ENCODE assay signal across 11 cellular contexts in the genomic region with DNA sequence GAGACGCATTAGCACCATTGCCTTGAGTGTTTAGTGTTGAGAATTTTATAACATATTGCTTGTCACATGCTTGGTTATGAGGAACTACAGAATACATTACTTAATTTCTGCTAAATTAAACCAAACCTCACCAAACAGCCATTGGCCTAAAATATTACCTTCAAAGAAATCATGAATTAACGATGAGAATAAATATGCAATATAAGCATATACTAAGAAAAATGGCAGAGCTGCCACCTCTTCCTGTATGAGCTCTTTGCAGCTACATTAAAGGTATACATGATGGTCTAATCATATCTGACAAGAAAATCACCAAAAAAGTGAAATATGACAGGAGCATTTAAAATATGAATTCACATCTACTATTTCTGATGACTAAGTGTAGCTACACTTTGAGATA.
"Had no signal": no experiment of that assay in that cellular context is flagged by ENCODE, and none has a peak within 500 bp of the region (broad histone marks: within the 10 kb centered on the region; RNA-seq: fewer than 3 reads in every experiment).

No MANE protein-coding gene starts in this region.

- H3K4me1 ChIP-seq: HAP-1 had no signal

- H3K4me3 ChIP-seq: GM23248, GM23338, HAP-1 had no signal

- H3K4me2 ChIP-seq: GM23338 had no signal

- H3K36me3 ChIP-seq: HAP-1 had no signal

- H3K27ac ChIP-seq: GM23248 had no signal

- H3K9ac ChIP-seq: GM23248 had no signal

- DNase-seq: GOT3, H7, H9, HCEC 1CT, HFFc6 had no signal

- H2AFZ ChIP-seq: GM23248, GM23338 had no signal

- ATAC-seq: GM23338, HCT116 had no signal

- FAIRE-seq: H1, H54 had no signal
